ENCODE assay signal across 22 cellular contexts in genomic region chr7:38294926-38295325, GRCh38.
DNase-seq lines count a peak whose midpoint lies in the region; ATAC-seq, FAIRE-seq and TF ChIP-seq lines count a peak whose summit lies in the region.
"Had no signal": no experiment of that assay in that cellular context is flagged by ENCODE, and none has a peak within 500 bp of the region (broad histone marks: within the 10 kb centered on the region; RNA-seq: fewer than 3 reads in every experiment).

No MANE protein-coding gene starts in this region.

- no peak overlapping the region for H3K4me2 ChIP-seq in K562 (ENCODE audit: insufficient read depth, low read length)
- H3K4me2 ChIP-seq: GM23338 had no signal

- H3K27me3 ChIP-seq in K562 (ENCODE audit: control insufficient read depth in 2 of 2, insufficient read depth in 2 of 2, low read length in 2 of 2) = peaks cover 3 to 7% of the 10 kb centered on the region in 2 experiments; a peak in 3 of 5 replicates
- no peaks in the 10 kb centered on the region for H3K27me3 ChIP-seq in prostate gland (replicated peaks; ENCODE audit: insufficient read depth)
- H3K27me3 ChIP-seq: BE2C had no signal

- 0% methylated on average over 2 of the region's 2 CpGs for WGBS in K562 (ENCODE audit: insufficient coverage, low coverage, missing lambda C conversion rate)
- 81% methylated on average over 2 of the region's 2 CpGs for WGBS in prostate gland

- H3K4me3 ChIP-seq in K562 (no peak overlapping the region), prostate gland (no peak overlapping the region)
- H3K4me3 ChIP-seq: GM23338 had no signal

- no peaks in the 10 kb centered on the region for H4K20me1 ChIP-seq in K562 (replicated peaks; ENCODE audit: control insufficient read depth, insufficient read depth, low read length)

- TF ChIP-seq EP300 in K562 (IDR thresholded peaks at IDR 0.05; ENCODE audit: low read length) = no peak

- no peak overlapping the region for H2AFZ ChIP-seq in K562 (ENCODE audit: low read depth, low read length)
- H2AFZ ChIP-seq: GM23338 had no signal

- intact Hi-C loops in K562 (cut with micrococcal nuclease) = no loop called here
- intact Hi-C loops in prostate gland (cut with DNase I) = no loop called here

- peak; percentile 40 for FAIRE-seq in K562 (lab: Jason Lieb, UNC)
- FAIRE-seq: A204.1, GM18507, H54 had no signal

- TF ChIP-seq CTCF in K562 (IDR thresholded peaks at IDR 0.05 in 2 of 3, conservative IDR thresholded peaks at IDR 0.05 in 1 of 3; ENCODE audit: insufficient read depth in 2 of 3, low read depth in 1 of 3, low read length in 3 of 3) (no peak), prostate gland (IDR thresholded peaks at IDR 0.05) (no peak)

- no peak for TF ChIP-seq RAD21 in K562 (CRISPR knock-in tag; conservative IDR thresholded peaks at IDR 0.05 in 1 of 2, IDR thresholded peaks at IDR 0.05 in 1 of 2)

- POLR2A ChIA-PET in K562 (lab: Yijun Ruan, JAX) = no interaction called here

- H3K79me2 ChIP-seq in K562 (ENCODE audit: control insufficient read depth, insufficient read depth, low read length) = no peaks in the 10 kb centered on the region

- H3K4me1 ChIP-seq in K562 (replicated peaks in 1 of 2; ENCODE audit: control insufficient read depth in 2 of 2, insufficient read depth in 2 of 2, low read length in 2 of 2) (peaks cover 0 to 6% of the 10 kb centered on the region in 2 experiments; a peak in 1 of 5 replicates), prostate gland (replicated peaks) (peaks cover 4% of the 10 kb centered on the region)
- H3K4me1 ChIP-seq: BE2C had no signal

- no peaks in the 10 kb centered on the region for H3K9me1 ChIP-seq in K562 (ENCODE audit: control insufficient read depth, insufficient read depth, low read length)

- in situ Hi-C loops in K562 (cut with MboI) = no loop called here

- H3K36me3 ChIP-seq in K562 (ENCODE audit: control insufficient read depth, insufficient read depth, low read length) = no peaks in the 10 kb centered on the region
- H3K36me3 ChIP-seq in prostate gland = no peaks in the 10 kb centered on the region
- H3K36me3 ChIP-seq: BE2C had no signal

- BruUV-seq in K562 (replicated peaks; lab: Mats Ljungman, UMichigan) = no TSS peak

- CTCF ChIA-PET in K562 (lab: Yijun Ruan, JAX; ENCODE audit: low intra/inter-chr PET ratio) = no interaction called here

- no peak for DNase-seq in K562 (ENCODE audit: extremely low read depth in 1 of 4, low spot score in 3 of 4)
- peak; percentile 47 for DNase-seq in kidney tubule cell (ENCODE audit: low spot score)
- DNase-seq in prostate gland (ENCODE audit: low spot score) = no peak
- DNase-seq in NOMO-1 treated with DMSO at 0.1 percent for 48 hours (lab: John Stamatoyannopoulos, UW; ENCODE audit: unreplicated experiment) = no peak
- no peak for DNase-seq in KG1 (lab: John Stamatoyannopoulos, UW)
- no peak for DNase-seq in T-helper 1 cell
- DNase-seq: ACHN; BE2C; C1 segment of cervical spinal cord; CD4-positive, CD25-positive, alpha-beta regulatory T cell; CD8-positive, alpha-beta memory T cell; COR-L47; DMS153; DMS79; GDM1; HCEC 1CT had no signal

- no peak for TF ChIP-seq POLR2A in K562 (conservative IDR thresholded peaks at IDR 0.05)
- no peak for TF ChIP-seq POLR2A in prostate gland (IDR thresholded peaks at IDR 0.05)

- H3K9me3 ChIP-seq in K562 (replicated peaks; ENCODE audit: control insufficient read depth, insufficient read depth, low read depth, low read length) (no peaks in the 10 kb centered on the region), prostate gland (no peaks in the 10 kb centered on the region)
- H3K9me3 ChIP-seq: BE2C had no signal

- no peak overlapping the region for H3K9ac ChIP-seq in K562 (ENCODE audit: insufficient read depth in 1 of 2, low read depth in 2 of 2, low read length in 2 of 2)

- H3K27ac ChIP-seq in K562 (ENCODE audit: extremely low read depth, low read depth, low read length) (no peak overlapping the region), prostate gland (peak overlapping the region; percentile 23 to 70)

- ATAC-seq in HG02981 (IDR thresholded peaks at IDR 0.05; ENCODE audit: unreplicated experiment) = peak; percentile 50
- no peak for ATAC-seq in K562
- no peak for ATAC-seq in HG02884 (IDR thresholded peaks at IDR 0.05; ENCODE audit: unreplicated experiment)
- ATAC-seq: GM23338 had no signal

TF ChIP-seq in K562, 482 proteins besides CTCF, POLR2A, EP300 and RAD21:
- TF ChIP-seq RUNX1 (IDR thresholded peaks at IDR 0.05; ENCODE audit: low read depth) = no peak
- no peak for TF ChIP-seq POLR2G (IDR thresholded peaks at IDR 0.05; ENCODE audit: low read depth, low read length)
- no peak for TF ChIP-seq ZNF146 (CRISPR knock-in tag; IDR thresholded peaks at IDR 0.05; ENCODE audit: unreplicated experiment)
- no peak for TF ChIP-seq POLR3A (IDR thresholded peaks at IDR 0.05; ENCODE audit: borderline replicate concordance, extremely low read depth, insufficient read depth, insufficient read length)
- TF ChIP-seq CBFB (CRISPR knock-in tag; IDR thresholded peaks at IDR 0.05) = no peak
- no peak for TF ChIP-seq ZNF263 (CRISPR knock-in tag; IDR thresholded peaks at IDR 0.05; ENCODE audit: borderline replicate concordance)
- no peak for TF ChIP-seq CHD4 (IDR thresholded peaks at IDR 0.05; ENCODE audit: insufficient read depth, insufficient replicate concordance, low read depth, low read length, poor library complexity, severe bottlenecking)
- TF ChIP-seq POLR2H (tag; IDR thresholded peaks at IDR 0.05; ENCODE audit: low read depth) = no peak
- TF ChIP-seq ZNF561 (CRISPR knock-in tag; conservative IDR thresholded peaks at IDR 0.05) = no peak
- no peak for TF ChIP-seq GTF3C2 (IDR thresholded peaks at IDR 0.05; ENCODE audit: borderline replicate concordance, extremely low read depth, insufficient read length)
- no peak for TF ChIP-seq MYNN (IDR thresholded peaks at IDR 0.05)
- TF ChIP-seq MYNN (CRISPR knock-in tag; IDR thresholded peaks at IDR 0.05) = no peak
- TF ChIP-seq ESRRB (CRISPR knock-in tag; IDR thresholded peaks at IDR 0.05; ENCODE audit: borderline replicate concordance) = no peak
- TF ChIP-seq HNRNPK (IDR thresholded peaks at IDR 0.05; ENCODE audit: low read depth, low read length, poor library complexity, severe bottlenecking) = no peak
